Comparison of ENCODE assay signal across 12 cellular contexts in the genomic region with DNA sequence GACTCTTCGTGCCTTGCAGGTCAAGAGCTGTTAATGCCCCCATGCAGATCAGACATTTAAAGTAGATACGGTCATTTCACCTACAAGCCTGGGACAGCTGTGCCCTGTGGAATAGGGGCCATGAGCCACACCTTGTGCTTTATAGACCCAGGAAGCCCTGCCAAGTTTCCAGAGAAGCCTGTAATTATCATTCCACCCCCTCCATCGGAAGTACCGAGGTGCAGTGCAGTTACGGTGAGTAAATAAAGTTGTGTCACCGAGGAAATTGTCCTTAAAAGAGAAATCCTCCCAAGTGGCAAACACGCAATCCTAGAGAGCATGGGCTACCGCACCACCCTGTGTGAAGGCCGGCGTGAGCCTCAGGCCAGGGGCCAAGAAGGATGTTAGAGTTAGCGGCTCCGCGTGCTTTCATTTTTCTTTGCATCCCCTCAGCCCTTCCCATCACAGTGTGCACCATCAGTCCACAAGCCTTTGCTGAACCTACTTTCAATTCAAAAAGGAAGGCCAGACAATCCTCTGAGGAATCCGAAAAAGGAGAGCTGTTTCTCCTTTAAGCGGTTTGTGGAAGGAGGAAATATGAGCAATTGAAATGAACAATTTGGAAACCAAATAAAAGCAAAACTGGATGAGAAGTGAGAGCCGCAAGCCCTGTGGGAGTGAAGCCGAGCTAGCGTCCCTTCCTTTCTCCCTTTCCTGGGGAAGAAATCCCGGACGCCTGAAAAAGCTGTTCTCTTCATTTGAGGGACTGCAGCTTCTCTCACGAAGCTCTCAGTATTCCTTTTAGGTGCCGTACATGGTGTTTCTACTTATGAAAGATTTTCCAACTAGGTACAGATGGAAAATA.
DNase-seq lines count a peak whose midpoint lies in the region; ATAC-seq and TF ChIP-seq lines count a peak whose summit lies in the region.
"Had no signal": no experiment of that assay in that cellular context is flagged by ENCODE, and none has a peak within 500 bp of the region (broad histone marks: within the 10 kb centered on the region; RNA-seq: fewer than 3 reads in every experiment).

No MANE protein-coding gene starts in this region.

- DNase-seq in heart right ventricle = no peak
- DNase-seq in cardiac septum (ENCODE audit: low spot score) = no peak
- DNase-seq in mammary epithelial cell = no peak
- no peak for DNase-seq in HuH-7.5 (ENCODE audit: low spot score)
- DNase-seq in EL = no peak
- no peak for DNase-seq in body of pancreas
- DNase-seq: activated CD4-positive, alpha-beta T cell treated with anti-CD3 and anti-CD28 coated beads, Interleukin-2, amount 50 U/mL, for 1 hour; SK-N-SH; upper lobe of left lung had no signal

- H3K4me1 ChIP-seq in heart right ventricle (peaks cover 2 to 26% (median 16%) of the 10 kb centered on the region in 9 donors), mammary epithelial cell (ENCODE audit: insufficient read depth, low read length) (no peaks in the 10 kb centered on the region), muscle layer of duodenum (ENCODE audit: control insufficient read depth in 1 of 2, insufficient read depth in 2 of 2, low read length in 2 of 2) (no peaks in the 10 kb centered on the region), body of pancreas (peaks cover 3% of the 10 kb centered on the region)

- TF ChIP-seq CTCF in heart right ventricle (IDR thresholded peaks at IDR 0.05) = no peak
- no peak for TF ChIP-seq CTCF in mammary epithelial cell (conservative IDR thresholded peaks at IDR 0.05 in 1 of 2, IDR thresholded peaks at IDR 0.05 in 1 of 2; ENCODE audit: extremely low read depth in 1 of 2, insufficient read depth in 1 of 2, low read depth in 1 of 2, low read length in 2 of 2)
- TF ChIP-seq CTCF in body of pancreas (IDR thresholded peaks at IDR 0.05) = no peak

- in situ Hi-C loops in mammary epithelial cell (cut with MboI; ENCODE audit: low sequenced_read_pairs in 2 of 2) = no loop called here

- peak overlapping the region; percentile 15 for H2AFZ ChIP-seq in mammary epithelial cell (ENCODE audit: low read depth, low read length)

- H3K4me2 ChIP-seq in mammary epithelial cell (ENCODE audit: insufficient read depth, low read depth, low read length) = peak overlapping the region; percentile 22
- H3K4me2 ChIP-seq: SK-N-SH had no signal

- no peak overlapping the region for H3K9ac ChIP-seq in mammary epithelial cell (ENCODE audit: insufficient read depth, low read length)
- H3K9ac ChIP-seq: SK-N-SH had no signal

- H3K27me3 ChIP-seq in heart right ventricle (peaks cover 0 to 34% (median 5%) of the 10 kb centered on the region in 7 donors), mammary epithelial cell (ENCODE audit: insufficient read depth, low read length) (no peaks in the 10 kb centered on the region), muscle layer of duodenum (ENCODE audit: low read depth, low read length) (peaks cover 4% of the 10 kb centered on the region), body of pancreas (peaks cover 0 to 6% of the 10 kb centered on the region in 2 donors)
- H3K27me3 ChIP-seq: upper lobe of left lung had no signal

- CTCF ChIA-PET in mammary epithelial cell (lab: Charles Lee; ENCODE audit: low non-redundant PET) = no interaction called here

- no peaks in the 10 kb centered on the region for H3K79me2 ChIP-seq in mammary epithelial cell (ENCODE audit: insufficient read depth, low read length)

- H3K9me3 ChIP-seq in heart right ventricle (no peaks in the 10 kb centered on the region), mammary epithelial cell (replicated peaks; ENCODE audit: insufficient read depth, low read length) (peaks cover 14% of the 10 kb centered on the region), muscle layer of duodenum (ENCODE audit: control insufficient read depth in 1 of 2, low read length in 2 of 2) (no peaks in the 10 kb centered on the region), body of pancreas (no peaks in the 10 kb centered on the region)
- H3K9me3 ChIP-seq: neutrophil, SK-N-SH, upper lobe of left lung had no signal

- no peak for TF ChIP-seq POLR2A in body of pancreas (IDR thresholded peaks at IDR 0.05)

- BruUV-seq in mammary epithelial cell (replicated peaks; lab: Mats Ljungman, UMichigan) = no TSS peak

- ATAC-seq in heart right ventricle = peak in 4 of 8 donors; percentile 20 to 60 (median 54)
- ATAC-seq in HG02981 (IDR thresholded peaks at IDR 0.05; ENCODE audit: unreplicated experiment) = no peak
- no peak for ATAC-seq in body of pancreas

- H3K4me3 ChIP-seq in heart right ventricle = peak overlapping the region in 9 of 10 donors; percentile 1 to 52 (median 41)
- no peak overlapping the region for H3K4me3 ChIP-seq in mammary epithelial cell (replicated peaks in 1 of 3; ENCODE audit: insufficient read depth in 1 of 3, low read depth in 2 of 3, low read length in 3 of 3)
- H3K4me3 ChIP-seq in muscle layer of duodenum (ENCODE audit: low read depth in 1 of 2, low read length in 2 of 2) = peak overlapping the region; percentile 34
- no peak overlapping the region for H3K4me3 ChIP-seq in body of pancreas

- WGBS in heart right ventricle, 2 donors = 44 to 67% methylated on average over 22 of the region's 22 CpGs
- WGBS in mammary epithelial cell (ENCODE audit: low coverage, missing lambda C conversion rate) = 47% methylated on average over 18 of the region's 22 CpGs
- 55 to 56% methylated on average over 22 of the region's 22 CpGs for WGBS in body of pancreas, 2 donors

- no peaks in the 10 kb centered on the region for H4K20me1 ChIP-seq in mammary epithelial cell (ENCODE audit: insufficient read depth, low read length)

- dilution Hi-C loops in mammary epithelial cell (cut with HindIII; ENCODE audit: low sequenced_read_pairs) = no loop called here

- H3K27ac ChIP-seq in heart right ventricle = peak overlapping the region in 9 of 10 donors; percentile 20 to 65 (median 54)
- no peak overlapping the region for H3K27ac ChIP-seq in mammary epithelial cell (ENCODE audit: insufficient read depth, low read depth, low read length)
- no peak overlapping the region for H3K27ac ChIP-seq in muscle layer of duodenum (ENCODE audit: low read length)
- H3K27ac ChIP-seq in body of pancreas = no peak overlapping the region
- H3K27ac ChIP-seq: neutrophil, upper lobe of left lung had no signal

- no peaks in the 10 kb centered on the region for H3K36me3 ChIP-seq in heart right ventricle
- no peaks in the 10 kb centered on the region for H3K36me3 ChIP-seq in mammary epithelial cell (ENCODE audit: insufficient read depth, low read length)
- no peaks in the 10 kb centered on the region for H3K36me3 ChIP-seq in muscle layer of duodenum (ENCODE audit: control insufficient read depth in 1 of 2, insufficient read depth in 2 of 2, low read length in 2 of 2)
- H3K36me3 ChIP-seq in body of pancreas (replicated peaks in 1 of 2; ENCODE audit: insufficient read depth in 1 of 2, low read depth in 2 of 2) = no peaks in the 10 kb centered on the region
- H3K36me3 ChIP-seq: neutrophil, upper lobe of left lung had no signal

- intact Hi-C loops in heart right ventricle (cut with DNase I) = loop anchor here in 6 of 10 donors (2.0 to 10.0 kb wide), 7 partner anchors 80 to 404 kb away; partner anchors contain the start of gene PDE10A (in 2 of the 6)
- intact Hi-C loops in cardiac septum (cut with DNase I) = no loop called here
- intact Hi-C loops in mammary epithelial cell (cut with micrococcal nuclease) = no loop called here
- intact Hi-C loops in body of pancreas (cut with DNase I) = loop anchor here (5.0 kb wide), 1 partner anchor 409 kb away; no protein-coding TSS in a partner anchor

Comparison
In these comparisons a context has a peak if more than half of its experiments do, and no peak if none do; other contexts are left out.
1. intact Hi-C loops: an anchor here in heart right ventricle (2.0 to 10.0 kb wide) and body of pancreas (5.0 kb wide); none called in cardiac septum and mammary epithelial cell.
2. H3K27ac ChIP-seq: peak in heart right ventricle (9 of 10); none in mammary epithelial cell (single experiment), muscle layer of duodenum (single experiment) and body of pancreas (0 of 4).
3. H3K4me3 ChIP-seq: peak in heart right ventricle (9 of 10) and muscle layer of duodenum (2 of 2); none in mammary epithelial cell (0 of 3) and body of pancreas (0 of 2).